In genomic region chr20:41061155-41061554, GRCh38 we compare ENCODE assay signal across 16 cellular contexts. TPM values are rescaled to one million over a fixed set of nuclear protein-coding genes. Genes with fewer than 3 reads are reported as not detected.
A peak's percentile ranks its signal among the peaks of the same experiment; 100 is the strongest.
DNase-seq lines count a peak whose midpoint lies in the region; ATAC-seq and TF ChIP-seq lines count a peak whose summit lies in the region.
"Had no signal": no experiment of that assay in that cellular context is flagged by ENCODE, and none has a peak within 500 bp of the region (broad histone marks: within the 10 kb centered on the region; RNA-seq: fewer than 3 reads in every experiment).

No MANE protein-coding gene starts in this region.

- POLR2A ChIA-PET in PC-3 (lab: Charles Lee; ENCODE audit: unreplicated experiment): interaction anchor here (0.7 kb wide), 1 partner anchor 11 kb away, joined by 5 read pairs; no protein-coding TSS in a partner anchor

- H3K9me2 ChIP-seq in PC-3 (replicated peaks; ENCODE audit: low read length): no peaks in the 10 kb centered on the region

- H3K27ac ChIP-seq in mammary epithelial cell (ENCODE audit: insufficient read depth, low read depth, low read length) (no peak overlapping the region), breast epithelium (no peak overlapping the region), PC-3 (ENCODE audit: low read length) (no peak overlapping the region), epithelial cell of prostate (peak overlapping the region; percentile 20), smooth muscle cell (ENCODE audit: low read depth) (peak overlapping the region; percentile 36)
- H3K27ac ChIP-seq: BLaER1 had no signal

- TF ChIP-seq CTCF in mammary epithelial cell (conservative IDR thresholded peaks at IDR 0.05 in 1 of 2, IDR thresholded peaks at IDR 0.05 in 1 of 2; ENCODE audit: extremely low read depth in 1 of 2, insufficient read depth in 1 of 2, low read depth in 1 of 2, low read length in 2 of 2) (no peak), breast epithelium (IDR thresholded peaks at IDR 0.05) (no peak), PC-3 (conservative IDR thresholded peaks at IDR 0.05; ENCODE audit: low read depth, low read length) (no peak), smooth muscle cell (IDR thresholded peaks at IDR 0.05; ENCODE audit: borderline replicate concordance, insufficient read depth, poor library complexity, severe bottlenecking) (no peak), Calu3 (IDR thresholded peaks at IDR 0.05; ENCODE audit: unreplicated experiment) (no peak)

- TF ChIP-seq POLR2A in breast epithelium (IDR thresholded peaks at IDR 0.05): no peak

- no peak overlapping the region for H3K4me3 ChIP-seq in mammary epithelial cell (replicated peaks in 1 of 3; ENCODE audit: insufficient read depth in 1 of 3, low read depth in 2 of 3, low read length in 3 of 3)
- H3K4me3 ChIP-seq in breast epithelium: no peak overlapping the region
- H3K4me3 ChIP-seq in PC-3 (ENCODE audit: low read length): no peak overlapping the region
- H3K4me3 ChIP-seq in smooth muscle cell: no peak overlapping the region
- H3K4me3 ChIP-seq: BLaER1, HAP-1 had no signal

- H3K36me3 Mint-ChIP-seq in Calu3 (ENCODE audit: insufficient read depth, unreplicated experiment): peaks cover 38% of the 10 kb centered on the region

- H3K27me3 ChIP-seq in mammary epithelial cell (ENCODE audit: insufficient read depth, low read length) (no peaks in the 10 kb centered on the region), breast epithelium (no peaks in the 10 kb centered on the region), PC-3 (ENCODE audit: low read length) (no peaks in the 10 kb centered on the region), smooth muscle cell (ENCODE audit: low read depth) (no peaks in the 10 kb centered on the region)
- H3K27me3 ChIP-seq: BLaER1 had no signal

- H3F3A ChIP-seq in PC-3 (ENCODE audit: low read length, unreplicated experiment) (no peaks in the 10 kb centered on the region), smooth muscle cell (ENCODE audit: low read depth) (peaks cover 12% of the 10 kb centered on the region)

- peak; percentile 64 for DNase-seq in mammary epithelial cell
- DNase-seq in breast epithelium (ENCODE audit: low spot score in 2 of 2): no peak
- DNase-seq in PC-3: peak; percentile 57
- no peak for DNase-seq in epithelial cell of prostate (ENCODE audit: low read depth, low spot score)
- no peak for DNase-seq in smooth muscle cell (lab: John Stamatoyannopoulos, UW; ENCODE audit: unreplicated experiment)
- DNase-seq in Calu3: no peak
- no peak for DNase-seq in hepatic stellate cell (ENCODE audit: low spot score)
- DNase-seq: 8988T; AML-193; CD4-positive, alpha-beta T cell; DMS79; EL; HFFc6 had no signal

- H2AFZ ChIP-seq in mammary epithelial cell (ENCODE audit: low read depth, low read length) (no peak overlapping the region), PC-3 (ENCODE audit: low read length) (no peak overlapping the region), smooth muscle cell (ENCODE audit: low read depth) (no peak overlapping the region)

- H3K79me2 ChIP-seq in mammary epithelial cell (ENCODE audit: insufficient read depth, low read length): peaks cover 98% of the 10 kb centered on the region
- peaks cover 98% of the 10 kb centered on the region for H3K79me2 ChIP-seq in PC-3 (ENCODE audit: low read length)
- peaks cover 93% of the 10 kb centered on the region for H3K79me2 ChIP-seq in smooth muscle cell (ENCODE audit: low read depth)

- no peaks in the 10 kb centered on the region for H4K20me1 ChIP-seq in mammary epithelial cell (ENCODE audit: insufficient read depth, low read length)
- peaks cover 24% of the 10 kb centered on the region for H4K20me1 ChIP-seq in PC-3 (ENCODE audit: low read length)
- H4K20me1 ChIP-seq in smooth muscle cell (ENCODE audit: low read depth): peaks cover 99% of the 10 kb centered on the region

- no peak overlapping the region for H3K27ac Mint-ChIP-seq in Calu3 (ENCODE audit: unreplicated experiment)
- H3K27ac Mint-ChIP-seq: CD4-positive, alpha-beta T cell; HFFc6 had no signal

- peaks cover 49% of the 10 kb centered on the region for H3K4me1 Mint-ChIP-seq in Calu3 (ENCODE audit: low read depth, unreplicated experiment)

- 93% methylated on average over 3 of the region's 3 CpGs for WGBS in mammary epithelial cell (ENCODE audit: low coverage, missing lambda C conversion rate)
- 79% methylated on average over 3 of the region's 3 CpGs for WGBS in smooth muscle cell (ENCODE audit: low lambda C conversion rate)

- H3K9ac ChIP-seq in mammary epithelial cell (ENCODE audit: insufficient read depth, low read length): no peak overlapping the region
- H3K9ac ChIP-seq in PC-3 (ENCODE audit: low read length): no peak overlapping the region
- H3K9ac ChIP-seq in smooth muscle cell (ENCODE audit: low read depth): no peak overlapping the region
- H3K9ac ChIP-seq: BLaER1 had no signal

- intact Hi-C loops in mammary epithelial cell (cut with micrococcal nuclease) (no loop called here), breast epithelium (cut with DNase I; ENCODE audit: low total_unique reads) (no loop called here), PC-3 (cut with micrococcal nuclease) (no loop called here), Calu3 (cut with micrococcal nuclease; ENCODE audit: unreplicated experiment) (no loop called here)

- BruUV-seq in mammary epithelial cell (replicated peaks; lab: Mats Ljungman, UMichigan) (no TSS peak), PC-3 (replicated peaks; lab: Mats Ljungman, UMichigan) (no TSS peak), Calu3 (replicated peaks; lab: Mats Ljungman, UMichigan) (no TSS peak)

- dilution Hi-C loops in mammary epithelial cell (cut with HindIII; ENCODE audit: low sequenced_read_pairs): no loop called here

- H3K27me3 Mint-ChIP-seq in Calu3 (ENCODE audit: unreplicated experiment): no peaks in the 10 kb centered on the region
- H3K27me3 Mint-ChIP-seq: CD4-positive, alpha-beta T cell had no signal

- in situ Hi-C loops in mammary epithelial cell (cut with MboI; ENCODE audit: low sequenced_read_pairs in 2 of 2): no loop called here

- peak; percentile 19 for ATAC-seq in PC-3
- no peak for ATAC-seq in GM18873 (IDR thresholded peaks at IDR 0.05; ENCODE audit: low FRiP score, unreplicated experiment)

- H3K36me3 ChIP-seq in mammary epithelial cell (ENCODE audit: insufficient read depth, low read length): peaks cover 18% of the 10 kb centered on the region
- no peaks in the 10 kb centered on the region for H3K36me3 ChIP-seq in breast epithelium
- peaks cover 37% of the 10 kb centered on the region for H3K36me3 ChIP-seq in PC-3 (ENCODE audit: low read depth, low read length)
- peaks cover 13% of the 10 kb centered on the region for H3K36me3 ChIP-seq in smooth muscle cell (ENCODE audit: low read depth)

- no peaks in the 10 kb centered on the region for H3K9me3 Mint-ChIP-seq in Calu3 (ENCODE audit: low read depth, unreplicated experiment)
- H3K9me3 Mint-ChIP-seq: CD4-positive, alpha-beta T cell; HFFc6 had no signal

- CTCF ChIA-PET in mammary epithelial cell (lab: Charles Lee; ENCODE audit: low non-redundant PET): no interaction called here
- CTCF ChIA-PET in PC-3 (lab: Charles Lee): interaction anchor here (1.1 kb wide), 1 partner anchor 70 kb away, joined by 8 read pairs; no protein-coding TSS in a partner anchor
- CTCF ChIA-PET in Calu3 (lab: Charles Lee): no interaction called here

- no peak overlapping the region for H3K4me3 Mint-ChIP-seq in Calu3 (ENCODE audit: low read depth, unreplicated experiment)
- H3K4me3 Mint-ChIP-seq: CD4-positive, alpha-beta T cell; HFFc6 had no signal

- H3K4me1 ChIP-seq in mammary epithelial cell (ENCODE audit: insufficient read depth, low read length) (peaks cover 14% of the 10 kb centered on the region), breast epithelium (no peaks in the 10 kb centered on the region), PC-3 (ENCODE audit: insufficient read depth, low read length) (peaks cover 40% of the 10 kb centered on the region), smooth muscle cell (ENCODE audit: low read depth) (peaks cover 14% of the 10 kb centered on the region)
- H3K4me1 ChIP-seq: BLaER1, HAP-1 had no signal

- H3K4me2 ChIP-seq in mammary epithelial cell (ENCODE audit: insufficient read depth, low read depth, low read length) (no peak overlapping the region), PC-3 (ENCODE audit: low read length) (no peak overlapping the region), smooth muscle cell (no peak overlapping the region)
- H3K4me2 ChIP-seq: BLaER1 had no signal

- H3K9me3 ChIP-seq in mammary epithelial cell (replicated peaks; ENCODE audit: insufficient read depth, low read length) (no peaks in the 10 kb centered on the region), breast epithelium (no peaks in the 10 kb centered on the region), PC-3 (ENCODE audit: low read length) (no peaks in the 10 kb centered on the region), smooth muscle cell (replicated peaks; ENCODE audit: low read depth) (no peaks in the 10 kb centered on the region)
- H3K9me3 ChIP-seq: BLaER1, HAP-1 had no signal

RNA-seq across cellular contexts. Expression of gene TOP1, which starts 32.5 kb away (rescaled TPM):
- total RNA-seq in mammary epithelial cell (10 to 100 TPM; 13.2 to 92.0 TPM), breast epithelium (10 to 100 TPM; 24.0 to 41.6 (median 40.3) TPM), PC-3 (2014; rRNA removed) (29.1 and 56.8 TPM in 2 replicates), smooth muscle cell (28.6 and 28.9 TPM in 2 replicates), Calu3 (2022) (129 and 152 TPM in 2 replicates)
- polyA plus RNA-seq in mammary epithelial cell (10.6 TPM), smooth muscle cell (17.0 and 23.6 TPM in 2 replicates)
- 21.7 TPM for polyA minus RNA-seq in mammary epithelial cell

Comparison
In these comparisons a context has a peak if more than half of its experiments do, and no peak if none do; other contexts are left out.
1. DNase-seq: peak in mammary epithelial cell (single experiment) and PC-3 (single experiment); none in breast epithelium (0 of 2), epithelial cell of prostate (single experiment), smooth muscle cell (single experiment), Calu3 (single experiment) and hepatic stellate cell (single experiment).
2. H3K27ac ChIP-seq: peak in epithelial cell of prostate (single experiment) and smooth muscle cell (single experiment); none in mammary epithelial cell (single experiment), breast epithelium (0 of 2) and PC-3 (single experiment).